Comparison of ENCODE assay signal across 3 cellular contexts in genomic region chr16:84992700-84993075, GRCh38.
A peak's percentile ranks its signal among the peaks of the same experiment; 100 is the strongest.
TF ChIP-seq lines count a peak whose summit lies in the region.

No MANE protein-coding gene starts in this region.

TF ChIP-seq in A549, 52 proteins besides CTCF, POLR2A, EP300 and RAD21:
- TF ChIP-seq KDM5A (IDR thresholded peaks at IDR 0.05) (no peak), ZSCAN20 (CRISPR knock-in tag; IDR thresholded peaks at IDR 0.05) (no peak), MAFK (IDR thresholded peaks at IDR 0.05; ENCODE audit: partially characterized antibody) (peak; percentile 66), BCL3 (IDR thresholded peaks at IDR 0.05) (no peak), JUN (IDR thresholded peaks at IDR 0.05) (no peak)

TF ChIP-seq in IMR-90, 13 proteins besides CTCF, POLR2A, EP300 and RAD21:
- TF ChIP-seq MAFK (IDR thresholded peaks at IDR 0.05; ENCODE audit: low read depth, low read length) (peak; percentile 72), ELK1 (IDR thresholded peaks at IDR 0.05; ENCODE audit: borderline replicate concordance, low read depth, low read length) (no peak)
TF ChIP-seq in IMR-90: peak in this region for 1.

TF ChIP-seq in HEK293T, 16 proteins besides CTCF, POLR2A, EP300 and RAD21:
- TF ChIP-seq FOXK2 (IDR thresholded peaks at IDR 0.05): no peak
- TF ChIP-seq SUZ12 (IDR thresholded peaks at IDR 0.05): no peak
- TF ChIP-seq ARNT (IDR thresholded peaks at IDR 0.05): no peak
- TF ChIP-seq PKNOX1 (IDR thresholded peaks at IDR 0.05): no peak
- TF ChIP-seq BHLHE40 (IDR thresholded peaks at IDR 0.05; ENCODE audit: borderline replicate concordance): no peak
